In genomic region chr10:118856106-118856505, GRCh38 we compare ENCODE assay signal across 23 cellular contexts.
DNase-seq lines count a peak whose midpoint lies in the region; ATAC-seq and TF ChIP-seq lines count a peak whose summit lies in the region.
"Had no signal": no experiment of that assay in that cellular context is flagged by ENCODE, and none has a peak within 500 bp of the region (broad histone marks: within the 10 kb centered on the region; RNA-seq: fewer than 3 reads in every experiment).

No MANE protein-coding gene starts in this region.

- H4K20me1 ChIP-seq in osteoblast (ENCODE audit: insufficient read depth, low read length), result no peaks in the 10 kb centered on the region
- H4K20me1 ChIP-seq: BLaER1 treated with 17β-estradiol and CSF1 and Interleukin-3, amounts not matched to agents 10 nM and 100 nM had no signal

- H3K4me2 ChIP-seq in neuronal stem cell (ENCODE audit: insufficient read depth, low read length, poor library complexity, severe bottlenecking) (no peak overlapping the region), osteoblast (ENCODE audit: insufficient read depth, low read length) (no peak overlapping the region)
- H3K4me2 ChIP-seq: A549; BLaER1 treated with 17β-estradiol and CSF1 and Interleukin-3, amounts not matched to agents 10 nM and 100 nM had no signal

- peaks cover 0 to 4% (median 0%) of the 10 kb centered on the region in 3 experiments for H3K27me3 ChIP-seq in neuronal stem cell (ENCODE audit: control insufficient read depth in 3 of 3, insufficient read depth in 3 of 3, low read depth in 1 of 3, low read length in 3 of 3)
- peaks cover 0 to 2% of the 10 kb centered on the region in 2 donors for H3K27me3 ChIP-seq in aorta (ENCODE audit: control insufficient read depth in 1 of 2, insufficient read depth in 2 of 2, low read length in 1 of 2)
- peaks cover 4% of the 10 kb centered on the region for H3K27me3 ChIP-seq in osteoblast (ENCODE audit: insufficient read depth, low read length)
- H3K27me3 ChIP-seq: BLaER1 treated with 17β-estradiol and CSF1 and Interleukin-3, amounts not matched to agents 10 nM and 100 nM had no signal

- TF ChIP-seq CTCF in osteoblast (IDR thresholded peaks at IDR 0.05; ENCODE audit: extremely low read depth, low read depth, low read length), result no peak

- H3K4me1 ChIP-seq in neuronal stem cell (ENCODE audit: control insufficient read depth in 2 of 2, insufficient read depth in 1 of 2, low read depth in 1 of 2, low read length in 2 of 2) (no peaks in the 10 kb centered on the region), aorta (ENCODE audit: control insufficient read depth in 1 of 2, insufficient read depth in 2 of 2, low read length in 2 of 2) (no peaks in the 10 kb centered on the region), osteoblast (ENCODE audit: insufficient read depth, low read length) (no peaks in the 10 kb centered on the region)
- H3K4me1 ChIP-seq: A549, Caco-2 had no signal

- no peak overlapping the region for H2BK12ac ChIP-seq in neuronal stem cell (ENCODE audit: low read length)

- no CpG with 5 or more reads among the region's 3 CpGs for WGBS in neuronal stem cell (ENCODE audit: extremely low coverage in 2 of 2, insufficient read length in 2 of 2, insufficient replicate concordance in 1 of 2), 2 donors
- WGBS in aorta, 2 donors, result 86 to 92% methylated on average over 3 of the region's 3 CpGs

- H3K14ac ChIP-seq in neuronal stem cell (ENCODE audit: low read length), result no peak overlapping the region

- H3K79me1 ChIP-seq in neuronal stem cell (ENCODE audit: low read depth, low read length), result no peaks in the 10 kb centered on the region

- intact Hi-C loops in aorta (cut with DNase I), result no loop called here

- peak overlapping the region; percentile 18 for H3K9ac ChIP-seq in neuronal stem cell (ENCODE audit: low read depth, low read length, poor library complexity)
- H3K9ac ChIP-seq: BLaER1 treated with 17β-estradiol and CSF1 and Interleukin-3, amounts not matched to agents 10 nM and 100 nM had no signal

- H2BK120ac ChIP-seq in neuronal stem cell (ENCODE audit: low read depth, low read length), result no peak overlapping the region

- H3K4me3 ChIP-seq in neuronal stem cell (ENCODE audit: low read length in 2 of 2), result no peak overlapping the region
- H3K4me3 ChIP-seq in aorta (ENCODE audit: low read length in 2 of 2), result no peak overlapping the region
- no peak overlapping the region for H3K4me3 ChIP-seq in osteoblast (ENCODE audit: insufficient read depth, low read length)
- H3K4me3 ChIP-seq: A549; BLaER1 treated with 17β-estradiol and CSF1 and Interleukin-3, amounts not matched to agents 10 nM and 100 nM; GM12878 had no signal

- H2BK15ac ChIP-seq in neuronal stem cell (ENCODE audit: low read length), result no peak overlapping the region

- H3K18ac ChIP-seq in neuronal stem cell (ENCODE audit: low read length), result no peak overlapping the region

- H3K4ac ChIP-seq in neuronal stem cell (ENCODE audit: low read length), result no peak overlapping the region

- no peak overlapping the region for H4K8ac ChIP-seq in neuronal stem cell (ENCODE audit: low read depth, low read length)

- no peak overlapping the region for H2AK5ac ChIP-seq in neuronal stem cell (ENCODE audit: low read depth, low read length)

- H3K79me2 ChIP-seq in osteoblast (ENCODE audit: insufficient read depth, low read length), result no peaks in the 10 kb centered on the region

- H3K27ac ChIP-seq in neuronal stem cell (replicated peaks; ENCODE audit: low read length), result no peak overlapping the region
- H3K27ac ChIP-seq in aorta (ENCODE audit: low read depth in 1 of 2, low read length in 2 of 2), result no peak overlapping the region
- H3K27ac ChIP-seq in osteoblast (ENCODE audit: low read depth, low read length), result no peak overlapping the region
- H3K27ac ChIP-seq: 22Rv1; A549; BLaER1 treated with 17β-estradiol and CSF1 and Interleukin-3, amounts not matched to agents 10 nM and 100 nM; C4-2B had no signal

- no peak overlapping the region for H2BK5ac ChIP-seq in neuronal stem cell (ENCODE audit: low read length)

- no peak overlapping the region for H2AFZ ChIP-seq in neuronal stem cell (ENCODE audit: low read length)
- H2AFZ ChIP-seq in osteoblast (ENCODE audit: low read length), result no peak overlapping the region

- H4K91ac ChIP-seq in neuronal stem cell (ENCODE audit: low read depth, low read length, poor library complexity), result no peak overlapping the region

- DNase-seq in activated CD8-positive, alpha-beta memory T cell treated with anti-CD3 and anti-CD28 coated beads for 24 hours, result peak; percentile 1
- no peak for DNase-seq in activated CD8-positive, alpha-beta memory T cell treated with anti-CD3 and anti-CD28 coated beads, Interleukin-2, amount 50 U/mL, for 48 hours
- peak; percentile 4 for DNase-seq in iPS-NIHi7 (ENCODE audit: extremely low spot score)
- no peak for DNase-seq in neuronal stem cell (ENCODE audit: low spot score)
- DNase-seq in aorta, result no peak
- DNase-seq in stimulated activated CD4-positive, alpha-beta T cell treated with anti-CD3 and anti-CD28 coated beads, Interleukin-4, amount 100 ng/mL, for 1 hour, result no peak
- no peak for DNase-seq in osteoblast (ENCODE audit: insufficient read length, low spot score, missing footprints)
- DNase-seq in NCI-H146 treated with DMSO at 0.1 percent for 48 hours (lab: John Stamatoyannopoulos, UW; ENCODE audit: unreplicated experiment), result no peak
- DNase-seq: AML-193; Caco-2; Calu3; CD4-positive, alpha-beta T cell; CD8-positive, alpha-beta T cell; DMS53; DMS79; DND-41; EL; GDM1 had no signal

- no peaks in the 10 kb centered on the region for H3K36me3 ChIP-seq in neuronal stem cell (replicated peaks in 1 of 2; ENCODE audit: control insufficient read depth in 2 of 2, insufficient read depth in 2 of 2, low read length in 2 of 2)
- no peaks in the 10 kb centered on the region for H3K36me3 ChIP-seq in aorta (ENCODE audit: control insufficient read depth in 1 of 2, insufficient read depth in 2 of 2, low read length in 1 of 2)
- no peaks in the 10 kb centered on the region for H3K36me3 ChIP-seq in osteoblast (ENCODE audit: insufficient read depth, low read length)
- H3K36me3 ChIP-seq: BLaER1 treated with 17β-estradiol and CSF1 and Interleukin-3, amounts not matched to agents 10 nM and 100 nM had no signal

- no peaks in the 10 kb centered on the region for H3K9me3 ChIP-seq in neuronal stem cell (replicated peaks in 1 of 2; ENCODE audit: control insufficient read depth in 2 of 2, insufficient read depth in 1 of 2, low read depth in 1 of 2, low read length in 2 of 2)
- H3K9me3 ChIP-seq in aorta (ENCODE audit: control insufficient read depth, low read length), result peaks cover 2% of the 10 kb centered on the region
- no peaks in the 10 kb centered on the region for H3K9me3 ChIP-seq in osteoblast (ENCODE audit: low read depth, low read length)
- H3K9me3 ChIP-seq: Caco-2 had no signal

- peak; percentile 29 for ATAC-seq in aorta (ENCODE audit: low FRiP score)
- ATAC-seq: A549; CD8-positive, alpha-beta T cell; GM12878 had no signal

- no peak overlapping the region for H3K23ac ChIP-seq in neuronal stem cell (ENCODE audit: low read depth, low read length, poor library complexity)

Comparison
In these comparisons a context has a peak if more than half of its experiments do, and no peak if none do; other contexts are left out.
1. DNase-seq: peak in activated CD8-positive, alpha-beta memory T cell treated with anti-CD3 and anti-CD28 coated beads for 24 hours (single experiment) and iPS-NIHi7 (single experiment); none in activated CD8-positive, alpha-beta memory T cell treated with anti-CD3 and anti-CD28 coated beads, Interleukin-2, amount 50 U/mL, for 48 hours (single experiment), neuronal stem cell (single experiment), aorta (0 of 2), stimulated activated CD4-positive, alpha-beta T cell treated with anti-CD3 and anti-CD28 coated beads, Interleukin-4, amount 100 ng/mL, for 1 hour (single experiment), osteoblast (single experiment) and NCI-H146 treated with DMSO at 0.1 percent for 48 hours (single experiment).